Comparison of ENCODE assay signal across 26 cellular contexts in the genomic region with DNA sequence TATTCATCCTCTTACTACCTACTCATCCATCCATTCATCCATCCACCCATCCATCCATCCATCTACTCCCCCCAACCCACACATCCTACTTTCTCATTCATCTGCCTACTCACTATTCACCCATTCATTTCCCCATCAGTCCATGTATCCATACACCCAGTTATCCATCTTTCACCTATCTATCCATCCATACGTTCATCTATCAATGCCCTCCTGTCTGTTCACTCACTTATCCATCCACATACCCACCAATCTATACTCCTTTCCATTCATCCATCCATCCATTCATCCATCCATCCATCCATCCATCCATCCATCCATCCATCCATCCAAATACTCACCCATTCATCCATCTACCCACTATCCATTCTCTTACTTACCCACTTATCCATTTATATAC.
"Had no signal": no experiment of that assay in that cellular context is flagged by ENCODE, and none has a peak within 500 bp of the region (broad histone marks: within the 10 kb centered on the region; RNA-seq: fewer than 3 reads in every experiment).

No MANE protein-coding gene starts in this region.

- H3K27ac ChIP-seq: neutrophil, parathyroid adenoma, psoas muscle, right lobe of liver, sigmoid colon, thoracic aorta, thyroid gland, tibial nerve, upper lobe of left lung, uterus had no signal

- H3K27me3 ChIP-seq: right lobe of liver, thyroid gland, uterus had no signal

- H3K4me1 ChIP-seq: parathyroid adenoma, psoas muscle, right lobe of liver, sigmoid colon, thyroid gland, uterus had no signal

- DNase-seq: naive thymus-derived CD4-positive, alpha-beta T cell; natural killer cell; nucleus accumbens; posterior cingulate gyrus; psoas muscle; right cardiac atrium; right lobe of liver; sigmoid colon; small intestine; stimulated activated CD4-positive, alpha-beta T cell treated with anti-CD3 and anti-CD28 coated beads, Interleukin-15, amount 100 ng/mL, for 24 hours; stimulated activated CD4-positive, alpha-beta T cell treated with anti-CD3 and anti-CD28 coated beads, Interleukin-2, amount 100 ng/mL, for 24 hours; stimulated activated CD4-positive, alpha-beta T cell treated with anti-CD3 and anti-CD28 coated beads, Interleukin-2, amount 100 ng/mL, for 48 hours; stimulated activated CD4-positive, alpha-beta T cell treated with anti-CD3 and anti-CD28 coated beads, Interleukin-4, amount 100 ng/mL, for 24 hours; stimulated activated CD8-positive, alpha-beta memory T cell treated with anti-CD3 and anti-CD28 coated beads, Interleukin-4, amount 100 ng/mL, for 48 hours; stimulated activated naive CD4-positive, alpha-beta T cell; stimulated activated naive CD8-positive, alpha-beta T cell treated with anti-CD3 and anti-CD28 coated beads, Interleukin-15, amount 100 ng/mL, for 72 hours; stimulated activated naive CD8-positive, alpha-beta T cell treated with anti-CD3 and anti-CD28 coated beads, Interleukin-15, Interleukin-2, amounts not matched to agents 100 U/mL and 50 U/mL, for 24 hours; thyroid gland; trophoblast cell; upper lobe of left lung; uterus had no signal

- H3K36me3 ChIP-seq: neutrophil, right lobe of liver, sigmoid colon, thoracic aorta, thyroid gland, tibial nerve, upper lobe of left lung, uterus had no signal

- H3K9ac ChIP-seq: parathyroid adenoma had no signal

- H3K79me2 ChIP-seq: parathyroid adenoma had no signal

- ATAC-seq: naive thymus-derived CD4-positive, alpha-beta T cell; natural killer cell; psoas muscle; right cardiac atrium; right lobe of liver; stimulated activated memory B cell treated with anti-CD40 and anti-IgM and Interleukin-4, amounts not matched to agents 10 μg/mL and 1 μg/mL and 100 μg/mL, for 72 hours; stimulated activated naive CD8-positive, alpha-beta T cell treated with anti-CD3 and anti-CD28 coated beads, Interleukin-15, amount 100 ng/mL, for 72 hours; stimulated activated naive CD8-positive, alpha-beta T cell treated with anti-CD3 and anti-CD28 coated beads, Interleukin-15, Interleukin-2, amounts not matched to agents 100 U/mL and 50 U/mL, for 24 hours had no signal

- H2AFZ ChIP-seq: parathyroid adenoma had no signal

- H3K4me3 ChIP-seq: psoas muscle, right lobe of liver, sigmoid colon, thoracic aorta, thyroid gland, tibial nerve, upper lobe of left lung, uterus had no signal

- FAIRE-seq: small intestine had no signal

- H3K9me3 ChIP-seq: neutrophil, psoas muscle, right lobe of liver, sigmoid colon, thoracic aorta, thyroid gland, upper lobe of left lung, uterus had no signal
